Comparison of ENCODE assay signal across 11 cellular contexts in the genomic region with DNA sequence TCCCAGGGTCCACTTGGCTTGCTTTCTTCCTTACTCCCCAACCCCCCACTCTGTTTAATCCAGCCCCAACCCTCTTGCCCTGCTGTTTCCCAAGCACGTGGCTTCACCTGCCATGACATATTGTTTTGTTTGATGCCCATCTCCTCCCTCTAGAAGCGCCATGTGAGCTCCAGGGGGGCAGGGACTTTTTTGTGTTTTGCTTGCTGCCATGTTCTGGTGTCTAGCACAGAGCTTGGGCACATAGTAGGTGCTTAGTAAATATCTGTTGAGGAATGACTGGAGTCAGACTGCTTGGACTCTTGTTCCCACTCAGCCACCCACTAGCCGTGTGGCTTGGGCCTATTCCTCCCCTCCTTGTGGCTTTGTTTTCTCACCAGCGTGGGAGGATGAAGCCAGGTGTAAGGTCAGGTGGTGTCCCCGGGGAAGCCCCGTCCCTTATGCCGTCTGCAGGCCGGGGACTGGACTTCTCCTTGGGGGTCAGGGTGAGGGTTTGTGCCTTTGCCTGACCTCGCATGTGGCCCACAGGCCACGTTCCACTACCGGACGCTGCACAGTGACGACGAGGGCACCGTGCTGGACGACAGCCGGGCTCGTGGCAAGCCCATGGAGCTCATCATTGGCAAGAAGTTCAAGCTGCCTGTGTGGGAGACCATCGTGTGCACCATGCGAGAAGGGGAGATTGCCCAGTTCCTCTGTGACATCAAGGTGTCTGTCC.
DNase-seq lines count a peak whose midpoint lies in the region; ATAC-seq and TF ChIP-seq lines count a peak whose summit lies in the region.
"Had no signal": no experiment of that assay in that cellular context is flagged by ENCODE, and none has a peak within 500 bp of the region (broad histone marks: within the 10 kb centered on the region; RNA-seq: fewer than 3 reads in every experiment).

No MANE protein-coding gene starts in this region.

- H3K9ac ChIP-seq in DND-41 (ENCODE audit: low read depth, low read length), result no peak overlapping the region
- peak overlapping the region; percentile 2; the same call in 1 of the 2 replicates for H3K9ac ChIP-seq in OCI-LY1 (ENCODE audit: low read length)
- H3K9ac ChIP-seq: KMS-11 had no signal

- H3K27me3 ChIP-seq in DND-41 (ENCODE audit: insufficient read depth, low read length, poor library complexity) (no peaks in the 10 kb centered on the region), OCI-LY1 (ENCODE audit: insufficient read depth, low read length) (no peaks in the 10 kb centered on the region)
- H3K27me3 ChIP-seq: right lobe of liver had no signal

- H4K20me1 ChIP-seq in DND-41 (ENCODE audit: insufficient read depth, low read length) (peaks cover 33% of the 10 kb centered on the region), OCI-LY1 (ENCODE audit: insufficient read depth, low read length) (no peaks in the 10 kb centered on the region)

- TF ChIP-seq CTCF in DND-41 (IDR thresholded peaks at IDR 0.05; ENCODE audit: borderline replicate concordance, extremely low read depth, low read length, poor library complexity, severe bottlenecking), result no peak
- no peak for TF ChIP-seq CTCF in OCI-LY1 (IDR thresholded peaks at IDR 0.05; ENCODE audit: low read length)

- H3K9me3 ChIP-seq in DND-41 (ENCODE audit: insufficient read depth, low read length, severe bottlenecking) (no peaks in the 10 kb centered on the region), OCI-LY1 (ENCODE audit: low read length) (no peaks in the 10 kb centered on the region)
- H3K9me3 ChIP-seq: right lobe of liver, thoracic aorta had no signal

- TF ChIP-seq POLR2A in erythroblast (IDR thresholded peaks at IDR 0.05; ENCODE audit: low read length), result no peak

- H3K4me3 ChIP-seq in DND-41 (ENCODE audit: low read depth in 1 of 2, low read length in 2 of 2), result no peak overlapping the region
- H3K4me3 ChIP-seq in OCI-LY1 (ENCODE audit: low read depth, low read length, poor library complexity, severe bottlenecking), result peak overlapping the region; percentile 4
- H3K4me3 ChIP-seq: right lobe of liver, thoracic aorta had no signal

- DNase-seq in DND-41 (no peak), epidermal melanocyte (ENCODE audit: insufficient read length, low spot score) (peak; percentile 7), cerebellar nuclear complex (lab: John Stamatoyannopoulos, UW) (no peak), hypothalamus (lab: John Stamatoyannopoulos, UW) (no peak), erythroblast (lab: John Stamatoyannopoulos, UW) (no peak)

- ATAC-seq in DND-41 (ENCODE audit: insufficient read depth, low read depth), result no peak
- peak; percentile 35 for ATAC-seq in GM18909 (IDR thresholded peaks at IDR 0.05; ENCODE audit: poor library complexity, unreplicated experiment)
- ATAC-seq in HG03354 (IDR thresholded peaks at IDR 0.05; ENCODE audit: poor library complexity, severe bottlenecking, unreplicated experiment), result no peak
- ATAC-seq: right lobe of liver had no signal

- H3K4me1 ChIP-seq in DND-41 (ENCODE audit: insufficient read depth, low read length) (peaks cover 44% of the 10 kb centered on the region), OCI-LY1 (ENCODE audit: insufficient read depth, low read length, severe bottlenecking) (peaks cover 53% of the 10 kb centered on the region)

- no peaks in the 10 kb centered on the region for H3K9me2 ChIP-seq in OCI-LY1 (ENCODE audit: low read depth, low read length)

- H3K79me2 ChIP-seq in DND-41 (ENCODE audit: insufficient read depth, low read length) (peaks cover 46% of the 10 kb centered on the region), OCI-LY1 (ENCODE audit: insufficient read depth, low read length) (no peaks in the 10 kb centered on the region)

- H3K36me3 ChIP-seq in DND-41 (ENCODE audit: insufficient read depth, low read length) (peaks cover 66% of the 10 kb centered on the region), OCI-LY1 (ENCODE audit: insufficient read depth, low read length) (peaks cover 37% of the 10 kb centered on the region; the same call in 1 of the 2 replicates)

- H2AFZ ChIP-seq in DND-41 (ENCODE audit: low read depth, low read length) (no peak overlapping the region), OCI-LY1 (ENCODE audit: low read length) (no peak overlapping the region)

- 0 out of 2 replicates have a peak, but pooled peaks cover 2% of the 10 kb centered on the region for H3F3A ChIP-seq in OCI-LY1 (ENCODE audit: insufficient read depth, low read length)

- H3K4me2 ChIP-seq in DND-41 (ENCODE audit: insufficient read depth, low read length) (0 out of 2 replicates have a peak overlapping the region, but pooled peaks have one; percentile 76), OCI-LY1 (ENCODE audit: low read length) (peak overlapping the region; percentile 45; the same call in 1 of the 2 replicates)
- H3K4me2 ChIP-seq: KMS-11 had no signal

- peak overlapping the region; percentile 21 for H3K27ac ChIP-seq in DND-41 (ENCODE audit: low read length)
- peak overlapping the region; percentile 91 for H3K27ac ChIP-seq in OCI-LY1 (ENCODE audit: low read depth, low read length, poor library complexity, severe bottlenecking)
- H3K27ac ChIP-seq: KMS-11, right lobe of liver, thoracic aorta had no signal
